ENCODE assay signal across 1 cellular context in genomic region chr7:90453931-90454330, GRCh38.
TF ChIP-seq lines count a peak whose summit lies in the region.

No MANE protein-coding gene starts in this region.

TF ChIP-seq in HepG2, 621 proteins besides CTCF, POLR2A, EP300 and RAD21:
- peak; percentile 27; the same call in 1 of the 2 replicates for TF ChIP-seq HMG20A (CRISPR knock-in tag; IDR thresholded peaks at IDR 0.05; ENCODE audit: borderline replicate concordance)
- TF ChIP-seq KDM5B (CRISPR knock-in tag; IDR thresholded peaks at IDR 0.05; ENCODE audit: borderline replicate concordance), result no peak
- no peak for TF ChIP-seq CHD2 (IDR thresholded peaks at IDR 0.05; ENCODE audit: low read depth, low read length)
- no peak for TF ChIP-seq HNF4A (CRISPR knock-in tag; IDR thresholded peaks at IDR 0.05)
- TF ChIP-seq FOXA3 (CRISPR knock-in tag; IDR thresholded peaks at IDR 0.05), result peak; percentile 29; the same call in 1 of the 2 replicates
- TF ChIP-seq MIXL1 (CRISPR knock-in tag; IDR thresholded peaks at IDR 0.05), result peak; percentile 42; the same call in 1 of the 2 replicates
- TF ChIP-seq NFKBIZ (CRISPR knock-in tag; IDR thresholded peaks at IDR 0.05), result no peak
- TF ChIP-seq, protein P1, sequence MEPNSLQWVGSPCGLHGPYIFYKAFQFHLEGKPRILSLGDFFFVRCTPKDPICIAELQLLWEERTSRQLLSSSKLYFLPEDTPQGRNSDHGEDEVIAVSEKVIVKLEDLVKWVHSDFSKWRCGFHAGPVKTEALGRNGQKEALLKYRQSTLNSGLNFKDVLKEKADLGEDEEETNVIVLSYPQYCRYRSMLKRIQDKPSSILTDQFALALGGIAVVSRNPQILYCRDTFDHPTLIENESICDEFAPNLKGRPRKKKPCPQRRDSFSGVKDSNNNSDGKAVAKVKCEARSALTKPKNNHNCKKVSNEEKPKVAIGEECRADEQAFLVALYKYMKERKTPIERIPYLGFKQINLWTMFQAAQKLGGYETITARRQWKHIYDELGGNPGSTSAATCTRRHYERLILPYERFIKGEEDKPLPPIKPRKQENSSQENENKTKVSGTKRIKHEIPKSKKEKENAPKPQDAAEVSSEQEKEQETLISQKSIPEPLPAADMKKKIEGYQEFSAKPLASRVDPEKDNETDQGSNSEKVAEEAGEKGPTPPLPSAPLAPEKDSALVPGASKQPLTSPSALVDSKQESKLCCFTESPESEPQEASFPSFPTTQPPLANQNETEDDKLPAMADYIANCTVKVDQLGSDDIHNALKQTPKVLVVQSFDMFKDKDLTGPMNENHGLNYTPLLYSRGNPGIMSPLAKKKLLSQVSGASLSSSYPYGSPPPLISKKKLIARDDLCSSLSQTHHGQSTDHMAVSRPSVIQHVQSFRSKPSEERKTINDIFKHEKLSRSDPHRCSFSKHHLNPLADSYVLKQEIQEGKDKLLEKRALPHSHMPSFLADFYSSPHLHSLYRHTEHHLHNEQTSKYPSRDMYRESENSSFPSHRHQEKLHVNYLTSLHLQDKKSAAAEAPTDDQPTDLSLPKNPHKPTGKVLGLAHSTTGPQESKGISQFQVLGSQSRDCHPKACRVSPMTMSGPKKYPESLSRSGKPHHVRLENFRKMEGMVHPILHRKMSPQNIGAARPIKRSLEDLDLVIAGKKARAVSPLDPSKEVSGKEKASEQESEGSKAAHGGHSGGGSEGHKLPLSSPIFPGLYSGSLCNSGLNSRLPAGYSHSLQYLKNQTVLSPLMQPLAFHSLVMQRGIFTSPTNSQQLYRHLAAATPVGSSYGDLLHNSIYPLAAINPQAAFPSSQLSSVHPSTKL (CRISPR knock-in tag; IDR thresholded peaks at IDR 0.05), result 0 out of 2 replicates have a peak, but pooled peaks have one; percentile 24
- TF ChIP-seq HCFC1 (IDR thresholded peaks at IDR 0.05; ENCODE audit: low read depth, low read length), result no peak
- TF ChIP-seq STAG1 (CRISPR knock-in tag; IDR thresholded peaks at IDR 0.05), result no peak
- TF ChIP-seq TEAD3 (CRISPR knock-in tag; optimal IDR thresholded peaks at IDR 0.05; ENCODE audit: borderline replicate concordance), result no peak
- TF ChIP-seq, protein P2, sequence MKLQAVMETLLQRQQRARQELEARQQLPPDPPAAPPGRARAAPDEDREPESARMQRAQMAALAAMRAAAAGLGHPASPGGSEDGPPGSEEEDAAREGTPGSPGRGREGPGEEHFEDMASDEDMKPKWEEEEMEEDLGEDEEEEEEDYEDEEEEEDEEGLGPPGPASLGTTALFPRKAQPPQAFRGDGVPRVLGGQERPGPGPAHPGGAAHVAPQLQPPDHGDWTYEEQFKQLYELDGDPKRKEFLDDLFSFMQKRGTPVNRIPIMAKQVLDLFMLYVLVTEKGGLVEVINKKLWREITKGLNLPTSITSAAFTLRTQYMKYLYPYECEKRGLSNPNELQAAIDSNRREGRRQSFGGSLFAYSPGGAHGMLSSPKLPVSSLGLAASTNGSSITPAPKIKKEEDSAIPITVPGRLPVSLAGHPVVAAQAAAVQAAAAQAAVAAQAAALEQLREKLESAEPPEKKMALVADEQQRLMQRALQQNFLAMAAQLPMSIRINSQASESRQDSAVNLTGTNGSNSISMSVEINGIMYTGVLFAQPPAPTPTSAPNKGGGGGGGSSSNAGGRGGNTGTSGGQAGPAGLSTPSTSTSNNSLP (IDR thresholded peaks at IDR 0.05; ENCODE audit: low read depth, low read length), result peak; percentile 46; the same call in 1 of the 2 replicates
- TF ChIP-seq ZNF207 (IDR thresholded peaks at IDR 0.05; ENCODE audit: borderline replicate concordance), result no peak
- TF ChIP-seq FOXP1 (IDR thresholded peaks at IDR 0.05), result no peak
- peak; percentile 22; the same call in 1 of the 2 replicates for TF ChIP-seq FOXP1 (CRISPR knock-in tag; IDR thresholded peaks at IDR 0.05)
- no peak for TF ChIP-seq ZNF367 (CRISPR knock-in tag; IDR thresholded peaks at IDR 0.05; ENCODE audit: borderline replicate concordance)
- no peak for TF ChIP-seq REPIN1 (CRISPR knock-in tag; IDR thresholded peaks at IDR 0.05; ENCODE audit: borderline replicate concordance, low read depth)
- 0 out of 2 replicates have a peak, but pooled peaks have one; percentile 39 for TF ChIP-seq RARA (CRISPR knock-in tag; IDR thresholded peaks at IDR 0.05)
- no peak for TF ChIP-seq TGIF2 (CRISPR knock-in tag; IDR thresholded peaks at IDR 0.05)
- no peak for TF ChIP-seq SOX13 (IDR thresholded peaks at IDR 0.05)
- TF ChIP-seq SOX13 (CRISPR knock-in tag; conservative IDR thresholded peaks at IDR 0.05 in 1 of 2, IDR thresholded peaks at IDR 0.05 in 1 of 2), result peak in 1 of 2 experiments; percentile 19; a peak in 1 of 4 replicates
- TF ChIP-seq MZF1 (CRISPR knock-in tag; IDR thresholded peaks at IDR 0.05; ENCODE audit: borderline replicate concordance), result no peak
- no peak for TF ChIP-seq ZBTB38 (CRISPR knock-in tag; IDR thresholded peaks at IDR 0.05)
- no peak for TF ChIP-seq TCF7 (IDR thresholded peaks at IDR 0.05; ENCODE audit: low read depth)
- no peak for TF ChIP-seq USF2 (IDR thresholded peaks at IDR 0.05; ENCODE audit: low read depth, low read length)
- no peak for TF ChIP-seq USF2 (CRISPR knock-in tag; IDR thresholded peaks at IDR 0.05; ENCODE audit: borderline replicate concordance)
- TF ChIP-seq GATAD2A (CRISPR knock-in tag; IDR thresholded peaks at IDR 0.05), result 0 out of 2 replicates have a peak, but pooled peaks have one; percentile 15
- TF ChIP-seq KLF6 (CRISPR knock-in tag; IDR thresholded peaks at IDR 0.05), result no peak
- TF ChIP-seq RNF2 (conservative IDR thresholded peaks at IDR 0.05; ENCODE audit: low read depth), result no peak
- TF ChIP-seq, protein P3, sequence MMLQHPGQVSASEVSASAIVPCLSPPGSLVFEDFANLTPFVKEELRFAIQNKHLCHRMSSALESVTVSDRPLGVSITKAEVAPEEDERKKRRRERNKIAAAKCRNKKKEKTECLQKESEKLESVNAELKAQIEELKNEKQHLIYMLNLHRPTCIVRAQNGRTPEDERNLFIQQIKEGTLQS (CRISPR knock-in tag; IDR thresholded peaks at IDR 0.05), result no peak
- no peak for TF ChIP-seq ZBTB1 (CRISPR knock-in tag; IDR thresholded peaks at IDR 0.05; ENCODE audit: borderline replicate concordance)
- no peak for TF ChIP-seq SAFB2 (CRISPR knock-in tag; IDR thresholded peaks at IDR 0.05; ENCODE audit: borderline replicate concordance, low read depth)
- TF ChIP-seq CBX5 (CRISPR knock-in tag; IDR thresholded peaks at IDR 0.05; ENCODE audit: borderline replicate concordance), result no peak
- TF ChIP-seq U2AF2 (IDR thresholded peaks at IDR 0.05; ENCODE audit: low read depth, low read length), result no peak
- TF ChIP-seq SMAD1 (CRISPR knock-in tag; IDR thresholded peaks at IDR 0.05; ENCODE audit: borderline replicate concordance, low read depth), result no peak
- TF ChIP-seq PAWR (CRISPR knock-in tag; IDR thresholded peaks at IDR 0.05; ENCODE audit: borderline replicate concordance), result no peak
- TF ChIP-seq THAP9 (CRISPR knock-in tag; IDR thresholded peaks at IDR 0.05; ENCODE audit: borderline replicate concordance), result no peak
- TF ChIP-seq FOXO4 (CRISPR knock-in tag; conservative IDR thresholded peaks at IDR 0.05), result no peak
- TF ChIP-seq, protein P4, sequence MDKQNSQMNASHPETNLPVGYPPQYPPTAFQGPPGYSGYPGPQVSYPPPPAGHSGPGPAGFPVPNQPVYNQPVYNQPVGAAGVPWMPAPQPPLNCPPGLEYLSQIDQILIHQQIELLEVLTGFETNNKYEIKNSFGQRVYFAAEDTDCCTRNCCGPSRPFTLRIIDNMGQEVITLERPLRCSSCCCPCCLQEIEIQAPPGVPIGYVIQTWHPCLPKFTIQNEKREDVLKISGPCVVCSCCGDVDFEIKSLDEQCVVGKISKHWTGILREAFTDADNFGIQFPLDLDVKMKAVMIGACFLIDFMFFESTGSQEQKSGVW (CRISPR knock-in tag; IDR thresholded peaks at IDR 0.05; ENCODE audit: borderline replicate concordance), result no peak
- no peak for TF ChIP-seq SMARCC2 (IDR thresholded peaks at IDR 0.05)
TF ChIP-seq in HepG2: peak in this region for 9.
